ENCODE assay signal across 21 cellular contexts in genomic region chr1:225613006-225613405, GRCh38. TPM values are rescaled to one million over a fixed set of nuclear protein-coding genes. Genes with fewer than 3 reads are reported as not detected.
DNase-seq lines count a peak whose midpoint lies in the region; ATAC-seq and TF ChIP-seq lines count a peak whose summit lies in the region.
"Had no signal": no experiment of that assay in that cellular context is flagged by ENCODE, and none has a peak within 500 bp of the region (broad histone marks: within the 10 kb centered on the region; RNA-seq: fewer than 3 reads in every experiment).

No MANE protein-coding gene starts in this region.

- H3K27ac Mint-ChIP-seq in chondrocyte (ENCODE audit: unreplicated experiment), result peak overlapping the region; percentile 82
- peak overlapping the region; percentile 89 for H3K27ac Mint-ChIP-seq in osteocyte (ENCODE audit: unreplicated experiment)

- no peak overlapping the region for H3K4me3 Mint-ChIP-seq in chondrocyte (ENCODE audit: unreplicated experiment)
- H3K4me3 Mint-ChIP-seq in osteocyte (ENCODE audit: unreplicated experiment), result no peak overlapping the region
- H3K4me3 Mint-ChIP-seq: CD4-positive, CD25-positive, alpha-beta regulatory T cell had no signal

- intact Hi-C loops in right cardiac atrium (cut with DNase I) (no loop called here), Right ventricle myocardium superior (cut with DNase I) (no loop called here)

- TF ChIP-seq CTCF in chondrocyte (IDR thresholded peaks at IDR 0.05) (no peak), osteocyte (IDR thresholded peaks at IDR 0.05) (no peak)

- H3K27me3 Mint-ChIP-seq in chondrocyte (ENCODE audit: low read depth) (no peaks in the 10 kb centered on the region), osteocyte (ENCODE audit: unreplicated experiment) (no peaks in the 10 kb centered on the region)

- no peaks in the 10 kb centered on the region for H3K36me3 Mint-ChIP-seq in chondrocyte (ENCODE audit: low read depth)
- peaks cover 6% of the 10 kb centered on the region for H3K36me3 Mint-ChIP-seq in osteocyte (ENCODE audit: unreplicated experiment)
- H3K36me3 Mint-ChIP-seq: CD4-positive, CD25-positive, alpha-beta regulatory T cell had no signal

- H3K9me3 Mint-ChIP-seq in chondrocyte (ENCODE audit: low read depth) (no peaks in the 10 kb centered on the region), osteocyte (ENCODE audit: unreplicated experiment) (peaks cover 3% of the 10 kb centered on the region)
- H3K9me3 Mint-ChIP-seq: CD4-positive, CD25-positive, alpha-beta regulatory T cell had no signal

- no peaks in the 10 kb centered on the region for H3K9me3 ChIP-seq in right cardiac atrium (ENCODE audit: control insufficient read depth, low read length)
- H3K9me3 ChIP-seq: pancreas had no signal

- H3K27me3 ChIP-seq in right cardiac atrium (ENCODE audit: control insufficient read depth, insufficient read depth), result no peaks in the 10 kb centered on the region
- H3K27me3 ChIP-seq: pancreas had no signal

- no peak for DNase-seq in right cardiac atrium
- DNase-seq in Right ventricle myocardium superior, result no peak
- DNase-seq in chondrocyte (ENCODE audit: low spot score), result no peak
- no peak for DNase-seq in osteocyte (ENCODE audit: extremely low spot score, unreplicated experiment)
- DNase-seq in GOT3 (lab: John Stamatoyannopoulos, UW), result no peak
- DNase-seq in stimulated activated CD4-positive, alpha-beta T cell treated with anti-CD3 and anti-CD28 coated beads, Interleukin-4, amount 100 ng/mL, for 4 hours, result no peak
- DNase-seq: activated CD8-positive, alpha-beta memory T cell treated with anti-CD3 and anti-CD28 coated beads, Interleukin-2, amount 50 U/mL, for 48 hours; activated effector memory CD4-positive, alpha-beta T cell treated with anti-CD3 and anti-CD28 coated beads, Interleukin-2, amount 50 U/mL, for 16 hours; caudate nucleus; CD4-positive, CD25-positive, alpha-beta regulatory T cell; DMS79 treated with DMSO at 0.1 percent for 48 hours; erythroblast; NCI-H1092 treated with DMSO at 0.1 percent for 48 hours; NCI-H526; pancreas; SHP77; stimulated activated CD4-positive, alpha-beta T cell treated with anti-CD3 and anti-CD28 coated beads, Interleukin-2, amount 100 ng/mL, for 48 hours had no signal

- peaks cover 10% of the 10 kb centered on the region for H3K4me1 ChIP-seq in right cardiac atrium (ENCODE audit: control insufficient read depth, insufficient read depth, low read length)

- WGBS in right cardiac atrium, result 51% methylated on average over 3 of the region's 3 CpGs

- ATAC-seq in right cardiac atrium, result peak in 1 of 2 donors; percentile 43
- no peak for ATAC-seq in Right ventricle myocardium superior (ENCODE audit: poor library complexity)
- no peak for ATAC-seq in HG02973 (IDR thresholded peaks at IDR 0.05; ENCODE audit: unreplicated experiment)
- ATAC-seq in HG02678 (IDR thresholded peaks at IDR 0.05; ENCODE audit: unreplicated experiment), result no peak

- no peak overlapping the region for H3K4me3 ChIP-seq in right cardiac atrium (ENCODE audit: low read length)
- H3K4me3 ChIP-seq: pancreas had no signal

- H3K4me1 Mint-ChIP-seq in chondrocyte (ENCODE audit: low read depth) (peaks cover 72% of the 10 kb centered on the region), osteocyte (ENCODE audit: unreplicated experiment) (peaks cover 66% of the 10 kb centered on the region)

- peak overlapping the region; percentile 45 for H3K27ac ChIP-seq in right cardiac atrium (ENCODE audit: low read length)
- H3K27ac ChIP-seq: KMS-11 had no signal

RNA-seq across cellular contexts. Expression of gene ENAH, which starts 39.9 kb away (rescaled TPM):
- 100 to 1,000 TPM in 3 of 4 donors, 10 to 100 TPM in 1; 99.0 to 132 (median 115) TPM for total RNA-seq in right cardiac atrium
- polyA plus RNA-seq in right cardiac atrium, result 29.8 TPM
- 70.4 TPM for total RNA-seq in Right ventricle myocardium superior
- total RNA-seq in chondrocyte, result 208 to 457 TPM (median 434 TPM) in 3 replicates
- 232 and 233 TPM in 2 replicates for total RNA-seq in osteocyte
- total RNA-seq: CD4-positive, CD25-positive, alpha-beta regulatory T cell; T-helper 1 cell treated with Interleukin-12 subunit alpha and Interleukin-12 subunit beta and Interleukin-4 antibody, amounts not matched to agents 30 ng/mL and 1 ng/mL, for 36 hours had no signal
